In genomic region chr2:133092571-133092970, GRCh38 we compare ENCODE assay signal across 21 cellular contexts.
DNase-seq lines count a peak whose midpoint lies in the region; ATAC-seq, FAIRE-seq and TF ChIP-seq lines count a peak whose summit lies in the region.
"Had no signal": no experiment of that assay in that cellular context is flagged by ENCODE, and none has a peak within 500 bp of the region (broad histone marks: within the 10 kb centered on the region; RNA-seq: fewer than 3 reads in every experiment).

No MANE protein-coding gene starts in this region.

- in situ Hi-C loops in brain microvascular endothelial cell (cut with HindIII; ENCODE audit: low pct_ligation_motif_present, low sequenced_read_pairs) = no loop called here

- no peaks in the 10 kb centered on the region for H4K20me1 ChIP-seq in PC-3 (ENCODE audit: low read length)

- H3K9me3 ChIP-seq in PC-3 (ENCODE audit: low read length) = no peaks in the 10 kb centered on the region
- peaks cover 0 to 3% (median 0%) of the 10 kb centered on the region in 8 donors for H3K9me3 ChIP-seq in spleen
- H3K9me3 ChIP-seq: Caco-2 had no signal

- ATAC-seq in PC-3 = peak; percentile 33; the same call in 1 of the 2 replicates
- no peak for ATAC-seq in GM21360 (IDR thresholded peaks at IDR 0.05; ENCODE audit: unreplicated experiment)
- ATAC-seq: GM23338, HCT116 had no signal

- no TSS peak for BruUV-seq in PC-3 (replicated peaks; lab: Mats Ljungman, UMichigan)

- no peak for TF ChIP-seq POLR2A in spleen (IDR thresholded peaks at IDR 0.05)

- CTCF ChIA-PET in PC-3 (lab: Charles Lee) = no interaction called here

- H3F3A ChIP-seq in PC-3 (ENCODE audit: low read length, unreplicated experiment) = no peaks in the 10 kb centered on the region

- DNase-seq in GM19239 (ENCODE audit: insufficient read length, low spot score) (no peak), PC-3 (peak; percentile 20), brain microvascular endothelial cell (peak; percentile 12), AG08396 (ENCODE audit: low spot score) (no peak), spleen (no peak), LoVo (ENCODE audit: low spot score) (no peak)
- DNase-seq: Caco-2; CD4-positive, CD25-positive, alpha-beta regulatory T cell; Karpas-422; NCI-H1105; NCI-H2081; Right ventricle myocardium superior had no signal

- intact Hi-C loops in PC-3 (cut with micrococcal nuclease) = no loop called here
- intact Hi-C loops in spleen (cut with DNase I; ENCODE audit: low total_unique reads) = no loop called here

- H3K4me3 ChIP-seq in PC-3 (ENCODE audit: low read length) = no peak overlapping the region
- no peak overlapping the region for H3K4me3 ChIP-seq in brain microvascular endothelial cell (ENCODE audit: low read depth, low read length)
- no peak overlapping the region for H3K4me3 ChIP-seq in spleen
- H3K4me3 ChIP-seq: GM23338, SK-N-MC had no signal

- H3K36me3 ChIP-seq in PC-3 (ENCODE audit: low read depth, low read length) (no peaks in the 10 kb centered on the region), brain microvascular endothelial cell (replicated peaks) (no peaks in the 10 kb centered on the region), spleen (no peaks in the 10 kb centered on the region)

- H3K27ac ChIP-seq in PC-3 (ENCODE audit: low read length) (no peak overlapping the region), brain microvascular endothelial cell (no peak overlapping the region), spleen (no peak overlapping the region)
- H3K27ac ChIP-seq: HL-60, SK-N-MC had no signal

- 75 to 87% (median 83%) methylated on average over 3 of the region's 3 CpGs for WGBS in spleen, 5 donors

- no peak for TF ChIP-seq CTCF in PC-3 (conservative IDR thresholded peaks at IDR 0.05; ENCODE audit: low read depth, low read length)
- TF ChIP-seq CTCF in brain microvascular endothelial cell (IDR thresholded peaks at IDR 0.05; ENCODE audit: low read depth, low read length, missing control alignments) = no peak
- no peak for TF ChIP-seq CTCF in spleen (IDR thresholded peaks at IDR 0.05 in 8 of 11, conservative IDR thresholded peaks at IDR 0.05 in 3 of 11)

- H3K4me1 ChIP-seq in PC-3 (ENCODE audit: insufficient read depth, low read length) (no peaks in the 10 kb centered on the region), spleen (no peaks in the 10 kb centered on the region)
- H3K4me1 ChIP-seq: Caco-2 had no signal

- FAIRE-seq in GM19239 (lab: Jason Lieb, UNC) = peak; percentile 44
- FAIRE-seq: GM12891, GM18507, HTR-8/SVneo, RCC 7860 had no signal

- H2AFZ ChIP-seq in PC-3 (ENCODE audit: low read length) = no peak overlapping the region
- H2AFZ ChIP-seq: GM23338 had no signal

- no peak overlapping the region for H3K4me2 ChIP-seq in PC-3 (ENCODE audit: low read length)
- H3K4me2 ChIP-seq: GM23338 had no signal

- no peaks in the 10 kb centered on the region for H3K79me2 ChIP-seq in PC-3 (ENCODE audit: low read length)

- H3K27me3 ChIP-seq in PC-3 (ENCODE audit: low read length) (no peaks in the 10 kb centered on the region), brain microvascular endothelial cell (replicated peaks) (no peaks in the 10 kb centered on the region), spleen (replicated peaks in 1 of 7) (no peaks in the 10 kb centered on the region)

- H3K9me2 ChIP-seq in PC-3 (replicated peaks; ENCODE audit: low read length) = no peaks in the 10 kb centered on the region

- POLR2A ChIA-PET in PC-3 (lab: Charles Lee; ENCODE audit: unreplicated experiment) = no interaction called here

- no peak overlapping the region for H3K9ac ChIP-seq in PC-3 (ENCODE audit: low read length)

Comparison
In these comparisons a context has a peak if more than half of its experiments do, and no peak if none do; other contexts are left out.
1. DNase-seq: peak in PC-3 (single experiment) and brain microvascular endothelial cell (single experiment); none in GM19239 (single experiment), AG08396 (single experiment), spleen (single experiment) and LoVo (single experiment).